ENCODE assay signal across 18 cellular contexts in genomic region chr6:107550906-107551305, GRCh38.
"Had no signal": no experiment of that assay in that cellular context is flagged by ENCODE, and none has a peak within 500 bp of the region (broad histone marks: within the 10 kb centered on the region; RNA-seq: fewer than 3 reads in every experiment).

No MANE protein-coding gene starts in this region.

- H3K27me3 Mint-ChIP-seq: activated CD4-positive, alpha-beta memory T cell treated with anti-CD3 and anti-CD28 coated beads for 36 hours; activated naive CD4-positive, alpha-beta T cell treated with anti-CD3 and anti-CD28 coated beads, Interleukin-2, amount 50 U/mL, for 24 hours; brain had no signal

- H3K4me1 ChIP-seq: prostate gland, thyroid gland had no signal

- H3K9me3 Mint-ChIP-seq: activated CD4-positive, alpha-beta memory T cell treated with anti-CD3 and anti-CD28 coated beads for 36 hours; activated naive CD4-positive, alpha-beta T cell treated with anti-CD3 and anti-CD28 coated beads, Interleukin-2, amount 50 U/mL, for 24 hours; brain; dendritic cell treated with granulocyte-macrophage colony-stimulating factor and Interleukin-4, amounts not matched to agents 40 ng/mL and 50 ng/mL, for 4 days; mesothelial cell of epicardium; naive thymus-derived CD8-positive, alpha-beta T cell had no signal

- H3K4me3 Mint-ChIP-seq: activated CD4-positive, alpha-beta memory T cell treated with anti-CD3 and anti-CD28 coated beads for 36 hours; activated naive CD4-positive, alpha-beta T cell treated with anti-CD3 and anti-CD28 coated beads, Interleukin-2, amount 50 U/mL, for 24 hours; brain; dendritic cell treated with granulocyte-macrophage colony-stimulating factor and Interleukin-4, amounts not matched to agents 40 ng/mL and 50 ng/mL, for 4 days; mesothelial cell of epicardium; naive thymus-derived CD8-positive, alpha-beta T cell had no signal

- H3K27ac Mint-ChIP-seq: activated CD4-positive, alpha-beta memory T cell treated with anti-CD3 and anti-CD28 coated beads for 36 hours; activated naive CD4-positive, alpha-beta T cell treated with anti-CD3 and anti-CD28 coated beads, Interleukin-2, amount 50 U/mL, for 24 hours; dendritic cell treated with granulocyte-macrophage colony-stimulating factor and Interleukin-4, amounts not matched to agents 40 ng/mL and 50 ng/mL, for 4 days; mesothelial cell of epicardium; naive thymus-derived CD8-positive, alpha-beta T cell had no signal

- ATAC-seq: naive thymus-derived CD8-positive, alpha-beta T cell had no signal

- H3K36me3 Mint-ChIP-seq: activated CD4-positive, alpha-beta memory T cell treated with anti-CD3 and anti-CD28 coated beads for 36 hours; activated naive CD4-positive, alpha-beta T cell treated with anti-CD3 and anti-CD28 coated beads, Interleukin-2, amount 50 U/mL, for 24 hours; naive thymus-derived CD8-positive, alpha-beta T cell had no signal

- H3K4me1 Mint-ChIP-seq: activated naive CD4-positive, alpha-beta T cell treated with anti-CD3 and anti-CD28 coated beads, Interleukin-2, amount 50 U/mL, for 24 hours; mesothelial cell of epicardium had no signal

- H3K27me3 ChIP-seq: thyroid gland had no signal

- DNase-seq: activated CD4-positive, alpha-beta memory T cell treated with anti-CD3 and anti-CD28 coated beads for 36 hours; activated CD4-positive, alpha-beta T cell treated with anti-CD3 and anti-CD28 coated beads for 48 hours; activated gamma-delta T cell treated with Interleukin-2 at 50 U/mL for 16 hours; activated T-cell treated with anti-CD3 and anti-CD28 coated beads for 4 hours; aorta; effector CD8-positive, alpha-beta T cell; foreskin melanocyte; kidney glomerular epithelial cell; left ventricle myocardium inferior; naive thymus-derived CD8-positive, alpha-beta T cell; stimulated activated CD4-positive, alpha-beta T cell treated with anti-CD3 and anti-CD28 coated beads, Interleukin-2, amount 100 ng/mL, for 48 hours; stimulated activated naive CD4-positive, alpha-beta T cell treated with Interleukin-2 at 50 U/mL for 16 hours; thyroid gland had no signal

- H3K9me3 ChIP-seq: left ventricle myocardium inferior, prostate gland, thyroid gland had no signal

- H3K4me3 ChIP-seq: left ventricle myocardium inferior, prostate gland, thyroid gland had no signal

- H3K36me3 ChIP-seq: prostate gland, thyroid gland had no signal

- H3K27ac ChIP-seq: left ventricle myocardium inferior, prostate gland, thyroid gland had no signal
